Comparison of ENCODE assay signal across 8 cellular contexts in the genomic region with DNA sequence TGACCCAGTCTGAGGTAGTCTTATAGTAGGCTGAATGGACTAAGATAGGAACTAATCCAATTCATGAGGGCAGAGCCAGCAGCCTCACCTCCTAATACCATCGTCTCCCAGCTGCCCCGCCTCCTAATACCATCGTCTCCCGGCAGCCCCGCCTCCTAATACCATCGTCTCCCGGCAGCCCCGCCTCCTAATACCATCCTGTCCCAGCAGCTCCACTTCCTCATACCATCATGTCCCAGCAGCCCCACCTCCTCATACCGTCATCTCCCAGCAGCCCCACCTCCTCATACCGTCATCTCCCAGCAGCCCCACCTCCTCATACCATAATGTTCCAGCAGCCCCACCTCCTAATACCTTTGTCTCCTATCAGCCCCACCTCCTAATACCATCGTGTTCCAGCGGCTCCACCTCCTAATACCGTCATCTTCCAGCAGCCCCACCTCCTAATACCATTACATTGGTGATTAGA. TPM values are rescaled to one million over a fixed set of nuclear protein-coding genes. Genes with fewer than 3 reads are reported as not detected.
DNase-seq lines count a peak whose midpoint lies in the region; ATAC-seq and TF ChIP-seq lines count a peak whose summit lies in the region.

No MANE protein-coding gene starts in this region.

- BruUV-seq in Caco-2 (replicated peaks; lab: Mats Ljungman, UMichigan), result no TSS peak

- H3K27me3 ChIP-seq in Caco-2 (replicated peaks; ENCODE audit: control insufficient read depth, insufficient read depth, low read length), result no peaks in the 10 kb centered on the region

- H3K4me3 Mint-ChIP-seq in Caco-2 (ENCODE audit: unreplicated experiment) (peak overlapping the region; percentile 66), activated B cell treated with CpG ODN at 0.5 μM for 24 hours (peak overlapping the region; percentile 32), chondrocyte (ENCODE audit: unreplicated experiment) (peak overlapping the region; percentile 59), memory B cell (peak overlapping the region; percentile 46)

- H3K27ac Mint-ChIP-seq in Caco-2 (ENCODE audit: unreplicated experiment) (peak overlapping the region; percentile 9), activated B cell treated with CpG ODN at 0.5 μM for 24 hours (no peak overlapping the region), chondrocyte (ENCODE audit: unreplicated experiment) (peak overlapping the region; percentile 80), memory B cell (peak overlapping the region; percentile 12)

- DNase-seq in Caco-2 (peak; percentile 95 to 98), activated B cell treated with CpG ODN at 0.5 μM for 24 hours (peak; percentile 30), chondrocyte (ENCODE audit: low spot score) (no peak), memory B cell (ENCODE audit: low spot score in 2 of 2) (peak; percentile 25 to 72), RPMI8226 (no peak)
- peak; percentile 26 for DNase-seq in stimulated activated CD8-positive, alpha-beta memory T cell treated with anti-CD3 and anti-CD28 coated beads, Interleukin-7, amount 100 ng/mL, for 24 hours (ENCODE audit: low read depth)

- POLR2A ChIA-PET in Caco-2 (lab: Charles Lee), result interaction anchor here (0.7 kb wide), 1 partner anchor 294 kb away, joined by 6 read pairs; no protein-coding TSS in a partner anchor
- POLR2A ChIA-PET in activated B cell treated with CpG ODN at 0.5 μM for 24 hours (lab: Charles Lee), result no interaction called here

- no peaks in the 10 kb centered on the region for H3K27me3 Mint-ChIP-seq in Caco-2 (ENCODE audit: insufficient read depth, unreplicated experiment)
- H3K27me3 Mint-ChIP-seq in activated B cell treated with CpG ODN at 0.5 μM for 24 hours, result no peaks in the 10 kb centered on the region
- H3K27me3 Mint-ChIP-seq in chondrocyte (ENCODE audit: low read depth), result no peaks in the 10 kb centered on the region
- no peaks in the 10 kb centered on the region for H3K27me3 Mint-ChIP-seq in memory B cell

- ATAC-seq in HG03558 (IDR thresholded peaks at IDR 0.05; ENCODE audit: extremely low read depth, unreplicated experiment) (peak; percentile 25), activated B cell treated with CpG ODN at 0.5 μM for 24 hours (ENCODE audit: low read depth) (peak; percentile 32), memory B cell (ENCODE audit: low read depth) (peak; percentile 56), HG03280 (IDR thresholded peaks at IDR 0.05; ENCODE audit: unreplicated experiment) (no peak)

- H3K36me3 ChIP-seq in Caco-2 (ENCODE audit: control insufficient read depth, insufficient read depth, low read length), result no peaks in the 10 kb centered on the region

- peaks cover 17% of the 10 kb centered on the region for H3K9me3 Mint-ChIP-seq in Caco-2 (ENCODE audit: unreplicated experiment)
- no peaks in the 10 kb centered on the region for H3K9me3 Mint-ChIP-seq in activated B cell treated with CpG ODN at 0.5 μM for 24 hours
- no peaks in the 10 kb centered on the region for H3K9me3 Mint-ChIP-seq in chondrocyte (ENCODE audit: low read depth)
- peaks cover 4% of the 10 kb centered on the region for H3K9me3 Mint-ChIP-seq in memory B cell

- intact Hi-C loops in Caco-2 (cut with micrococcal nuclease; ENCODE audit: unreplicated experiment) (loop anchor here (1.0 to 2.0 kb wide), 3 partner anchors 50 to 392 kb away; no protein-coding TSS in a partner anchor), activated B cell treated with CpG ODN at 0.5 μM for 24 hours (cut with micrococcal nuclease) (no loop called here)

- peaks cover 3% of the 10 kb centered on the region for H3K4me1 Mint-ChIP-seq in Caco-2 (ENCODE audit: low read depth, unreplicated experiment)
- H3K4me1 Mint-ChIP-seq in activated B cell treated with CpG ODN at 0.5 μM for 24 hours, result peaks cover 29% of the 10 kb centered on the region
- peaks cover 31% of the 10 kb centered on the region for H3K4me1 Mint-ChIP-seq in chondrocyte (ENCODE audit: low read depth)
- H3K4me1 Mint-ChIP-seq in memory B cell, result peaks cover 30% of the 10 kb centered on the region

- no peaks in the 10 kb centered on the region for H3K9me3 ChIP-seq in Caco-2

- CTCF ChIA-PET in Caco-2 (lab: Charles Lee), result interaction anchor here (0.6 to 1.1 kb wide), 3 partner anchors 50 to 436 kb away, joined by 3 to 8 read pairs (median 3); no protein-coding TSS in a partner anchor
- CTCF ChIA-PET in activated B cell treated with CpG ODN at 0.5 μM for 24 hours (lab: Charles Lee), result interaction anchor here (1.0 kb wide), 1 partner anchor 34 kb away, joined by 3 read pairs; no protein-coding TSS in a partner anchor

- no peak for TF ChIP-seq CTCF in Caco-2 (IDR thresholded peaks at IDR 0.05; ENCODE audit: insufficient read depth in 1 of 2, low read depth in 1 of 2, low read length in 1 of 2, severe bottlenecking in 1 of 2, unreplicated experiment in 1 of 2)
- no peak for TF ChIP-seq CTCF in activated B cell treated with CpG ODN at 0.5 μM for 24 hours (IDR thresholded peaks at IDR 0.05)
- TF ChIP-seq CTCF in chondrocyte (IDR thresholded peaks at IDR 0.05), result no peak

- peaks cover 23% of the 10 kb centered on the region for H3K4me1 ChIP-seq in Caco-2

- H3K4me3 ChIP-seq in Caco-2 (ENCODE audit: low read depth, low read length), result peak overlapping the region; percentile 21

- H3K36me3 Mint-ChIP-seq in Caco-2 (ENCODE audit: insufficient read depth, unreplicated experiment) (peaks cover 27% of the 10 kb centered on the region), activated B cell treated with CpG ODN at 0.5 μM for 24 hours (ENCODE audit: low read depth) (peaks cover 8% of the 10 kb centered on the region), chondrocyte (ENCODE audit: low read depth) (no peaks in the 10 kb centered on the region), memory B cell (peaks cover 2% of the 10 kb centered on the region)

RNA-seq across cellular contexts. Expression of gene ARGLU1, which starts 2.5 kb away (rescaled TPM):
- 127 and 137 TPM in 2 replicates for total RNA-seq in Caco-2 (2022)
- 108 and 112 TPM in 2 replicates for total RNA-seq in activated B cell treated with CpG ODN at 0.5 μM for 24 hours
- 48.5 to 55.6 TPM (median 51.6 TPM) in 3 replicates for total RNA-seq in chondrocyte

RNA-seq across cellular contexts. Expression of gene EFNB2, which starts 34.9 kb away (rescaled TPM):
- total RNA-seq in Caco-2 (2022) (68.0 and 80.4 TPM in 2 replicates), activated B cell treated with CpG ODN at 0.5 μM for 24 hours (0.27 and 0.31 TPM in 2 replicates), chondrocyte (36.6 to 54.2 TPM (median 37.1 TPM) in 3 replicates)

Comparison
In these comparisons a context has a peak if more than half of its experiments do, and no peak if none do; other contexts are left out.
1. DNase-seq: peak in Caco-2 (2 of 2), activated B cell treated with CpG ODN at 0.5 μM for 24 hours (single experiment), memory B cell (2 of 2) and stimulated activated CD8-positive, alpha-beta memory T cell treated with anti-CD3 and anti-CD28 coated beads, Interleukin-7, amount 100 ng/mL, for 24 hours (single experiment); none in chondrocyte (single experiment) and RPMI8226 (single experiment).
2. RNA of gene EFNB2, which starts 34.9 kb away (total RNA-seq): 68.0 to 80.4 TPM in Caco-2 and 36.6 to 54.2 TPM in chondrocyte; 0.27 to 0.31 TPM in activated B cell treated with CpG ODN at 0.5 μM for 24 hours; every median in the first group is over 10 times any median in the second.
3. Peak in every context shown above with its lines, with median percentiles within 50 percentile points of each other: H3K4me3 Mint-ChIP-seq.